In genomic region chr11:47282462-47282861, GRCh38 we compare ENCODE assay signal across 22 cellular contexts.
"Had no signal": no experiment of that assay in that cellular context is flagged by ENCODE, and none has a peak within 500 bp of the region (broad histone marks: within the 10 kb centered on the region; RNA-seq: fewer than 3 reads in every experiment).

No MANE protein-coding gene starts in this region.

- H3K4me3 Mint-ChIP-seq: effector memory CD8-positive, alpha-beta T cell; naive B cell; nephron; stimulated activated effector memory CD8-positive, alpha-beta T cell treated with anti-CD3 and anti-CD28 coated beads, Interleukin-12 subunit alpha, Interleukin-12 subunit beta, amount 100 ng/mL, for 72 hours; stimulated activated naive CD8-positive, alpha-beta T cell treated with anti-CD3 and anti-CD28 coated beads, Interleukin-15, amount 100 ng/mL, for 72 hours had no signal

- DNase-seq: central memory CD4-positive, alpha-beta T cell; cortex of kidney; effector memory CD8-positive, alpha-beta T cell; esophagus squamous epithelium; foreskin keratinocyte; heart right ventricle; hypothalamus; kidney glomerular epithelial cell; left lung; mesenchymal stem cell; naive B cell; stimulated activated CD4-positive, alpha-beta T cell treated with anti-CD3 and anti-CD28 coated beads, Interleukin-4, amount 100 ng/mL, for 1 hour; stimulated activated CD8-positive, alpha-beta memory T cell treated with anti-CD3 and anti-CD28 coated beads, Interleukin-4, amount 100 ng/mL, for 48 hours; stimulated activated naive CD8-positive, alpha-beta T cell treated with anti-CD3 and anti-CD28 coated beads, Interleukin-15, amount 100 ng/mL, for 72 hours; testis had no signal

- H3K4me3 ChIP-seq: breast epithelium, esophagus squamous epithelium, heart right ventricle, left lung, lung, right atrium auricular region, testis, tibial nerve had no signal

- H3K27ac ChIP-seq: breast epithelium, esophagus squamous epithelium, foreskin keratinocyte, heart right ventricle, left lung, neutrophil, testis, tibial nerve had no signal

- H3K4me1 ChIP-seq: breast epithelium, esophagus squamous epithelium, foreskin keratinocyte, testis, tibial nerve had no signal

- H3K27me3 Mint-ChIP-seq: effector memory CD8-positive, alpha-beta T cell; naive B cell; stimulated activated naive CD8-positive, alpha-beta T cell treated with anti-CD3 and anti-CD28 coated beads, Interleukin-15, amount 100 ng/mL, for 72 hours had no signal

- ATAC-seq: effector memory CD8-positive, alpha-beta T cell; foreskin keratinocyte; heart right ventricle; left lung; stimulated activated effector memory CD8-positive, alpha-beta T cell treated with anti-CD3 and anti-CD28 coated beads, Interleukin-12 subunit alpha, Interleukin-12 subunit beta, amount 100 ng/mL, for 72 hours; stimulated activated naive CD8-positive, alpha-beta T cell treated with anti-CD3 and anti-CD28 coated beads, Interleukin-15, amount 100 ng/mL, for 72 hours had no signal

- H3K9me3 Mint-ChIP-seq: effector memory CD8-positive, alpha-beta T cell; naive B cell; nephron; stimulated activated effector memory CD8-positive, alpha-beta T cell treated with anti-CD3 and anti-CD28 coated beads, Interleukin-12 subunit alpha, Interleukin-12 subunit beta, amount 100 ng/mL, for 72 hours; stimulated activated naive CD8-positive, alpha-beta T cell treated with anti-CD3 and anti-CD28 coated beads, Interleukin-15, amount 100 ng/mL, for 72 hours had no signal

- H3K27me3 ChIP-seq: breast epithelium, esophagus squamous epithelium, foreskin keratinocyte, heart right ventricle, left lung, neutrophil, right atrium auricular region, testis, tibial nerve had no signal

- H3K9me3 ChIP-seq: breast epithelium, esophagus squamous epithelium, heart right ventricle, left lung, neutrophil, right atrium auricular region, testis, tibial nerve had no signal

- H3K4me1 Mint-ChIP-seq: nephron; stimulated activated naive CD8-positive, alpha-beta T cell treated with anti-CD3 and anti-CD28 coated beads, Interleukin-15, amount 100 ng/mL, for 72 hours had no signal

- H3K27ac Mint-ChIP-seq: naive B cell; stimulated activated effector memory CD8-positive, alpha-beta T cell treated with anti-CD3 and anti-CD28 coated beads, Interleukin-12 subunit alpha, Interleukin-12 subunit beta, amount 100 ng/mL, for 72 hours had no signal
